1 cellular context compared by ENCODE assay signal in the genomic region with DNA sequence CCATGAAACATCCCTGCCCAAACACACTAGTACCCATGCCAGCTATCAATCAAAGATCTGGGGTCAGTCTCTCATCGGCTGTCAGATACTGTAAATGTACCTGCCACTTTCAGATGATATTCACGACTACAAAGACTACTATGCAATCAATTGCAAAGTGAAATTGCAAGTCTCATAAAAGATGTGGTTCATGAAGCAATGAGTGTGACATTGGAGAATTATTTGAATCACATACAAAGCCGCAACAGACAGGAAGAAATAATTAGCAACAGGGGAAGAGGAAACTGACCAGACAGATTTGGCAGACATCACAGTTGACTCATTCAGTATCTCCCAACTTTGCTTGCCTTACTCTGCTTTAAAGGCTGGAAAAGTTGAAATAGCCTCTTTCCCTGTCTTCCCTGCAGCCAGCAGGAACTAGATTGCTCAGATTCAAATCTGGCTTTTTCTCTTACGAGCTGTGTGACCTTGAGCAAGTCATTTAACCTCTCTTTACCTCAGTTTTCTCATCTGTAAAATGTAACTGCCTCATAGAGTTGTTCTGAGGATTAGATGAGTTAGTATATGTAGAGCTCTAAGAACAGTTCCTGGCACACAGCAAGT.
TF ChIP-seq lines count a peak whose summit lies in the region.

No MANE protein-coding gene starts in this region.

TF ChIP-seq in WTC11, 78 proteins besides CTCF, POLR2A, EP300 and RAD21 (continued from another document):
- TF ChIP-seq, protein P1, sequence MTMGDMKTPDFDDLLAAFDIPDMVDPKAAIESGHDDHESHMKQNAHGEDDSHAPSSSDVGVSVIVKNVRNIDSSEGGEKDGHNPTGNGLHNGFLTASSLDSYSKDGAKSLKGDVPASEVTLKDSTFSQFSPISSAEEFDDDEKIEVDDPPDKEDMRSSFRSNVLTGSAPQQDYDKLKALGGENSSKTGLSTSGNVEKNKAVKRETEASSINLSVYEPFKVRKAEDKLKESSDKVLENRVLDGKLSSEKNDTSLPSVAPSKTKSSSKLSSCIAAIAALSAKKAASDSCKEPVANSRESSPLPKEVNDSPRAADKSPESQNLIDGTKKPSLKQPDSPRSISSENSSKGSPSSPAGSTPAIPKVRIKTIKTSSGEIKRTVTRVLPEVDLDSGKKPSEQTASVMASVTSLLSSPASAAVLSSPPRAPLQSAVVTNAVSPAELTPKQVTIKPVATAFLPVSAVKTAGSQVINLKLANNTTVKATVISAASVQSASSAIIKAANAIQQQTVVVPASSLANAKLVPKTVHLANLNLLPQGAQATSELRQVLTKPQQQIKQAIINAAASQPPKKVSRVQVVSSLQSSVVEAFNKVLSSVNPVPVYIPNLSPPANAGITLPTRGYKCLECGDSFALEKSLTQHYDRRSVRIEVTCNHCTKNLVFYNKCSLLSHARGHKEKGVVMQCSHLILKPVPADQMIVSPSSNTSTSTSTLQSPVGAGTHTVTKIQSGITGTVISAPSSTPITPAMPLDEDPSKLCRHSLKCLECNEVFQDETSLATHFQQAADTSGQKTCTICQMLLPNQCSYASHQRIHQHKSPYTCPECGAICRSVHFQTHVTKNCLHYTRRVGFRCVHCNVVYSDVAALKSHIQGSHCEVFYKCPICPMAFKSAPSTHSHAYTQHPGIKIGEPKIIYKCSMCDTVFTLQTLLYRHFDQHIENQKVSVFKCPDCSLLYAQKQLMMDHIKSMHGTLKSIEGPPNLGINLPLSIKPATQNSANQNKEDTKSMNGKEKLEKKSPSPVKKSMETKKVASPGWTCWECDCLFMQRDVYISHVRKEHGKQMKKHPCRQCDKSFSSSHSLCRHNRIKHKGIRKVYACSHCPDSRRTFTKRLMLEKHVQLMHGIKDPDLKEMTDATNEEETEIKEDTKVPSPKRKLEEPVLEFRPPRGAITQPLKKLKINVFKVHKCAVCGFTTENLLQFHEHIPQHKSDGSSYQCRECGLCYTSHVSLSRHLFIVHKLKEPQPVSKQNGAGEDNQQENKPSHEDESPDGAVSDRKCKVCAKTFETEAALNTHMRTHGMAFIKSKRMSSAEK (CRISPR knock-in tag; IDR thresholded peaks at IDR 0.05; ENCODE audit: borderline replicate concordance) = no peak
- TF ChIP-seq ATF1 (CRISPR knock-in tag; IDR thresholded peaks at IDR 0.05) (no peak), GRHL2 (CRISPR knock-in tag; IDR thresholded peaks at IDR 0.05; ENCODE audit: insufficient replicate concordance, severe bottlenecking) (no peak)
- TF ChIP-seq, protein P2, sequence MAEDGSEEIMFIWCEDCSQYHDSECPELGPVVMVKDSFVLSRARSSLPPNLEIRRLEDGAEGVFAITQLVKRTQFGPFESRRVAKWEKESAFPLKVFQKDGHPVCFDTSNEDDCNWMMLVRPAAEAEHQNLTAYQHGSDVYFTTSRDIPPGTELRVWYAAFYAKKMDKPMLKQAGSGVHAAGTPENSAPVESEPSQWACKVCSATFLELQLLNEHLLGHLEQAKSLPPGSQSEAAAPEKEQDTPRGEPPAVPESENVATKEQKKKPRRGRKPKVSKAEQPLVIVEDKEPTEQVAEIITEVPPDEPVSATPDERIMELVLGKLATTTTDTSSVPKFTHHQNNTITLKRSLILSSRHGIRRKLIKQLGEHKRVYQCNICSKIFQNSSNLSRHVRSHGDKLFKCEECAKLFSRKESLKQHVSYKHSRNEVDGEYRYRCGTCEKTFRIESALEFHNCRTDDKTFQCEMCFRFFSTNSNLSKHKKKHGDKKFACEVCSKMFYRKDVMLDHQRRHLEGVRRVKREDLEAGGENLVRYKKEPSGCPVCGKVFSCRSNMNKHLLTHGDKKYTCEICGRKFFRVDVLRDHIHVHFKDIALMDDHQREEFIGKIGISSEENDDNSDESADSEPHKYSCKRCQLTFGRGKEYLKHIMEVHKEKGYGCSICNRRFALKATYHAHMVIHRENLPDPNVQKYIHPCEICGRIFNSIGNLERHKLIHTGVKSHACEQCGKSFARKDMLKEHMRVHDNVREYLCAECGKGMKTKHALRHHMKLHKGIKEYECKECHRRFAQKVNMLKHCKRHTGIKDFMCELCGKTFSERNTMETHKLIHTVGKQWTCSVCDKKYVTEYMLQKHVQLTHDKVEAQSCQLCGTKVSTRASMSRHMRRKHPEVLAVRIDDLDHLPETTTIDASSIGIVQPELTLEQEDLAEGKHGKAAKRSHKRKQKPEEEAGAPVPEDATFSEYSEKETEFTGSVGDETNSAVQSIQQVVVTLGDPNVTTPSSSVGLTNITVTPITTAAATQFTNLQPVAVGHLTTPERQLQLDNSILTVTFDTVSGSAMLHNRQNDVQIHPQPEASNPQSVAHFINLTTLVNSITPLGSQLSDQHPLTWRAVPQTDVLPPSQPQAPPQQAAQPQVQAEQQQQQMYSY (CRISPR knock-in tag; IDR thresholded peaks at IDR 0.05) = no peak
- TF ChIP-seq, protein P3, sequence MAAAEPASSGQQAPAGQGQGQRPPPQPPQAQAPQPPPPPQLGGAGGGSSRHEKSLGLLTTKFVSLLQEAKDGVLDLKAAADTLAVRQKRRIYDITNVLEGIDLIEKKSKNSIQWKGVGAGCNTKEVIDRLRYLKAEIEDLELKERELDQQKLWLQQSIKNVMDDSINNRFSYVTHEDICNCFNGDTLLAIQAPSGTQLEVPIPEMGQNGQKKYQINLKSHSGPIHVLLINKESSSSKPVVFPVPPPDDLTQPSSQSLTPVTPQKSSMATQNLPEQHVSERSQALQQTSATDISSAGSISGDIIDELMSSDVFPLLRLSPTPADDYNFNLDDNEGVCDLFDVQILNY (CRISPR knock-in tag; IDR thresholded peaks at IDR 0.05) = no peak
- TF ChIP-seq, protein P4, sequence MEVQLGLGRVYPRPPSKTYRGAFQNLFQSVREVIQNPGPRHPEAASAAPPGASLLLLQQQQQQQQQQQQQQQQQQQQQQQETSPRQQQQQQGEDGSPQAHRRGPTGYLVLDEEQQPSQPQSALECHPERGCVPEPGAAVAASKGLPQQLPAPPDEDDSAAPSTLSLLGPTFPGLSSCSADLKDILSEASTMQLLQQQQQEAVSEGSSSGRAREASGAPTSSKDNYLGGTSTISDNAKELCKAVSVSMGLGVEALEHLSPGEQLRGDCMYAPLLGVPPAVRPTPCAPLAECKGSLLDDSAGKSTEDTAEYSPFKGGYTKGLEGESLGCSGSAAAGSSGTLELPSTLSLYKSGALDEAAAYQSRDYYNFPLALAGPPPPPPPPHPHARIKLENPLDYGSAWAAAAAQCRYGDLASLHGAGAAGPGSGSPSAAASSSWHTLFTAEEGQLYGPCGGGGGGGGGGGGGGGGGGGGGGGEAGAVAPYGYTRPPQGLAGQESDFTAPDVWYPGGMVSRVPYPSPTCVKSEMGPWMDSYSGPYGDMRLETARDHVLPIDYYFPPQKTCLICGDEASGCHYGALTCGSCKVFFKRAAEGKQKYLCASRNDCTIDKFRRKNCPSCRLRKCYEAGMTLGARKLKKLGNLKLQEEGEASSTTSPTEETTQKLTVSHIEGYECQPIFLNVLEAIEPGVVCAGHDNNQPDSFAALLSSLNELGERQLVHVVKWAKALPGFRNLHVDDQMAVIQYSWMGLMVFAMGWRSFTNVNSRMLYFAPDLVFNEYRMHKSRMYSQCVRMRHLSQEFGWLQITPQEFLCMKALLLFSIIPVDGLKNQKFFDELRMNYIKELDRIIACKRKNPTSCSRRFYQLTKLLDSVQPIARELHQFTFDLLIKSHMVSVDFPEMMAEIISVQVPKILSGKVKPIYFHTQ (CRISPR knock-in tag; IDR thresholded peaks at IDR 0.05) = no peak
